In the genomic region with DNA sequence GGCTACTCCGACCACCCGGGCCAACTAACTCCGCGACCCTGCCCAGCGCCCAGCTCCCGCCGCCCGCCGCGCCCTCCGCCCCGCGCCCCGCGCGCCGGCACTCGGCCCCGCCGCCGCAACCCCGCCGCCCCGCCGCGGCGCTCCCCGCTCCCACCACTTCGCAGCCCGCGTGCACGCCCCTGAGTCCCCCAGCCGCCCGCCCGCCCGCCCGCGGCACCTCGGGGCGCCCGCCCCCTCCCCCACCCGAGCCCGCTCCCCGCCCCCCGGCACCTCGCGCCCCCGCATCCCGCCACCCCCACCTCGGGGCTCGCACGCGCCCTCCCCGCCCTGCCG, we compare ENCODE assay signal across 1 cellular context.
TF ChIP-seq lines count a peak whose summit lies in the region.

No MANE protein-coding gene starts in this region.

TF ChIP-seq in K562, 482 proteins besides CTCF, POLR2A, EP300 and RAD21:
- TF ChIP-seq GABPA (tag; conservative IDR thresholded peaks at IDR 0.05; ENCODE audit: low read depth): peak; percentile 1; the same call in 1 of the 2 replicates
- TF ChIP-seq CBX8 (IDR thresholded peaks at IDR 0.05; ENCODE audit: borderline replicate concordance, extremely low read depth, low read depth, low read length, poor library complexity, severe bottlenecking): no peak
